26 cellular contexts compared by ENCODE assay signal in the genomic region with DNA sequence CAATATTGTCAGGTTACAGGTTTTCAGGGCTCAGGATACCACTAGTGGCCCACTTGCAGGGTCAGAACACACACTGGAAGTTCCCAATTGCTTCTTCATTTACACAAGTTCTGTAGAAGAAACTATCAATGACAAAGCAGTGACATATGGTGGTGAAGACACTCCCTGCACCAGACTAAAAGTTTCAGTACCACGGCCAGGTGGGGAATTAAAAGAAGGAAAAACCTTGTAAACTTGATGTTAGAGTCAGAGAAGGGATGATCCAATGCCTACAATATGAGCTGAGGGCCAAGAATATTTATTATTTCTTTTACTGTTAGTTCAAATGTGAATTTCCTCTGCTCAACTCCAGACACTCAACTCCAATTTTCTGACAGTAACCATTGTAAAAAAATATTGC.
"Had no signal": no experiment of that assay in that cellular context is flagged by ENCODE, and none has a peak within 500 bp of the region (broad histone marks: within the 10 kb centered on the region; RNA-seq: fewer than 3 reads in every experiment).

No MANE protein-coding gene starts in this region.

- ATAC-seq: stimulated activated effector memory CD8-positive, alpha-beta T cell treated with anti-CD3 and anti-CD28 coated beads, Interleukin-12 subunit alpha, Interleukin-12 subunit beta, amount 100 ng/mL, for 72 hours; stimulated activated memory B cell treated with anti-CD40 and anti-IgM and Interleukin-4, amounts not matched to agents 10 μg/mL and 1 μg/mL and 100 μg/mL, for 72 hours; stimulated activated naive B cell treated with anti-CD40 and anti-IgM and Interleukin-4, amounts not matched to agents 10 μg/mL and 1 μg/mL and 100 μg/mL, for 72 hours; stimulated activated naive CD8-positive, alpha-beta T cell treated with anti-CD3 and anti-CD28 coated beads, Interleukin-15, amount 100 ng/mL, for 72 hours; stimulated activated naive CD8-positive, alpha-beta T cell treated with anti-CD3 and anti-CD28 coated beads, Interleukin-15, Interleukin-2, amounts not matched to agents 100 U/mL and 50 U/mL, for 24 hours; upper lobe of right lung had no signal

- H3K9me3 ChIP-seq: stomach, suprapubic skin, testis, thoracic aorta, thyroid gland, tibial artery, tibial nerve, transverse colon, upper lobe of left lung, upper lobe of right lung, uterus, vagina had no signal

- H3K27me3 ChIP-seq: stomach, suprapubic skin, testis, thyroid gland, tibial artery, tibial nerve, transverse colon, upper lobe of left lung, upper lobe of right lung, uterus, vagina had no signal

- DNase-seq: stimulated activated CD4-positive, alpha-beta T cell treated with anti-CD3 and anti-CD28 coated beads, Interleukin-2, amount 100 ng/mL, for 48 hours; stimulated activated CD4-positive, alpha-beta T cell treated with anti-CD3 and anti-CD28 coated beads, Interleukin-4, amount 100 ng/mL, for 1 hour; stimulated activated CD4-positive, alpha-beta T cell treated with anti-CD3 and anti-CD28 coated beads, Interleukin-4, amount 100 ng/mL, for 24 hours; stimulated activated CD4-positive, alpha-beta T cell treated with anti-CD3 and anti-CD28 coated beads, Interleukin-4, amount 100 ng/mL, for 4 hours; stimulated activated CD8-positive, alpha-beta memory T cell treated with anti-CD3 and anti-CD28 coated beads, Interleukin-4, amount 100 ng/mL, for 48 hours; stimulated activated naive B cell treated with anti-CD40 and anti-IgM and Interleukin-4, amounts not matched to agents 10 μg/mL and 1 μg/mL and 100 μg/mL, for 72 hours; stimulated activated naive CD4-positive, alpha-beta T cell; stimulated activated naive CD4-positive, alpha-beta T cell treated with Interleukin-2 at 50 U/mL for 16 hours; stimulated activated naive CD8-positive, alpha-beta T cell treated with anti-CD3 and anti-CD28 coated beads, Interleukin-15, amount 100 ng/mL, for 72 hours; stimulated activated naive CD8-positive, alpha-beta T cell treated with anti-CD3 and anti-CD28 coated beads, Interleukin-15, Interleukin-2, amounts not matched to agents 100 U/mL and 50 U/mL, for 24 hours; stomach; substantia nigra; testis; thyroid gland; tibial artery; transverse colon; trophoblast cell; upper lobe of left lung; upper lobe of right lung; uterus had no signal

- H3K36me3 ChIP-seq: stomach, suprapubic skin, thoracic aorta, thyroid gland, tibial artery, tibial nerve, transverse colon, upper lobe of left lung, upper lobe of right lung, uterus, vagina had no signal

- H3K4me3 ChIP-seq: stomach, suprapubic skin, testis, thoracic aorta, thyroid gland, tibial artery, tibial nerve, transverse colon, upper lobe of left lung, upper lobe of right lung, uterus, vagina had no signal

- H3K4me1 ChIP-seq: suprapubic skin, testis, thyroid gland, tibial artery, tibial nerve, transverse colon, upper lobe of right lung, uterus, vagina had no signal

- H3K27ac ChIP-seq: suprapubic skin, testis, thoracic aorta, thyroid gland, tibial artery, tibial nerve, transverse colon, upper lobe of left lung, upper lobe of right lung, uterus, vagina had no signal
